In the genomic region with DNA sequence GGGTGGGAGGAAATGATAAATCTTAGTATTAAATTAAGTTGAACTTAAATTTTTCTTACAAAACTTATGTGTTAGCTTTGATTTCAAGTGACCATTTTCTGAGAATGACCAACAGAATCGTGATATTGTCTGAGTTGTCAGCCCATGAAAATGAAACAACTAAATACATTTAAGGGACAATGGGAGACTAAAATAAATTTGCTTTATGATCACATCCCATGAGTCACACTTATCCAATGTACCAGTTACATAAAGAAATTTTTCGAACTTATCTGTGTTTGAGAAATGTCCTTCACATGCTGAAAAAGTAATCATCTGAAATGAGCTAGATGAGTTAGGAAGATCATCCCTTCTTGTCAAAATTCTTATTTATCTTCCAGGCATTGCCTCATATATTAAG, we compare ENCODE assay signal across 6 cellular contexts.
"Had no signal": no experiment of that assay in that cellular context is flagged by ENCODE, and none has a peak within 500 bp of the region (broad histone marks: within the 10 kb centered on the region; RNA-seq: fewer than 3 reads in every experiment).

No MANE protein-coding gene starts in this region.

- H3K4me2 ChIP-seq: GM23338 had no signal

- ATAC-seq: GM23338, K562 had no signal

- H2AFZ ChIP-seq: GM23338 had no signal

- H3K4me3 ChIP-seq: GM23338, K562 had no signal

- DNase-seq: H9, HCEC 1CT, IMR-90, KG1 had no signal
